Comparison of ENCODE assay signal across 8 cellular contexts in the genomic region with DNA sequence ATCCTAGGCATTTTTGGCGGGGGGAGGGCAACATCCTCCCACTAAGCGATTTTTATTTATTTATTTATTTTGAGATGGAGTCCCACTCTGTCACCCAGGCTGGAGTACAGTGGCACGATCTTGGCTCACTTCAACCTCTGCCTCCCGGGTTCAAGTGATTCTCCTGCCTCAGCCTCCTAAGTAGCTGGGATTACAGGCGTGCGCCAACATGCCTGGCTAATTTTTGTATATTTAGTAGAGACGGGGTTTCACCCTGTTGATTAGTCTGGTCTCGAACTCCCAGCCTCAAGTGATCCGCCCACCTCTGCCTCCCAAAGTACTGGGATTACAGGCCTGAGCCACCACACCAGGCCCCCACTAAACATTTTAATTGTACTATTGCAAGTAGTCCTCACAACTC. TPM values are rescaled to one million over a fixed set of nuclear protein-coding genes. Genes with fewer than 3 reads are reported as not detected.
DNase-seq lines count a peak whose midpoint lies in the region; TF ChIP-seq lines count a peak whose summit lies in the region.
"Not testable (repeated sequence)": the region's sequence is repeated elsewhere in the genome, so short reads cannot be mapped to it uniquely, and the experiment has no call there.

No MANE protein-coding gene starts in this region.

- not testable (repeated sequence) for H3K27me3 ChIP-seq in BLaER1; hepatocyte; parathyroid adenoma (ENCODE audit: control insufficient read depth, insufficient read depth, low read length); suprapubic skin

- not testable (repeated sequence) for DNase-seq in activated naive CD4-positive, alpha-beta T cell treated with anti-CD3 and anti-CD28 coated beads, Interleukin-2, amount 10 ng/mL, durations not matched to agents 7 days and 5 days; coronary artery (ENCODE audit: low spot score); hepatocyte (ENCODE audit: low spot score); suprapubic skin (ENCODE audit: low spot score in 2 of 2)

- H3K27ac Mint-ChIP-seq in activated naive CD4-positive, alpha-beta T cell treated with anti-CD3 and anti-CD28 coated beads, Interleukin-2, amount 10 ng/mL, durations not matched to agents 7 days and 5 days, result peak overlapping the region; percentile 90

- H2AFZ ChIP-seq in hepatocyte, parathyroid adenoma: not testable (repeated sequence)

- not testable (repeated sequence) for H3K9me3 ChIP-seq in BLaER1; KOPT-K1 (ENCODE audit: insufficient read depth, low read length, poor library complexity, severe bottlenecking); hepatocyte (ENCODE audit: low read depth); parathyroid adenoma (ENCODE audit: control insufficient read depth, low read length); suprapubic skin

- peak overlapping the region; percentile 65; the same call in 1 of the 2 replicates for H3K4me3 ChIP-seq in BLaER1
- not testable (repeated sequence) for H3K4me3 ChIP-seq in coronary artery; hepatocyte; parathyroid adenoma (ENCODE audit: low read depth, low read length); suprapubic skin

- H3K4me3 Mint-ChIP-seq in activated naive CD4-positive, alpha-beta T cell treated with anti-CD3 and anti-CD28 coated beads, Interleukin-2, amount 10 ng/mL, durations not matched to agents 7 days and 5 days, result peak overlapping the region; percentile 94

- TF ChIP-seq CTCF in VCaP (conservative IDR thresholded peaks at IDR 0.05); coronary artery (IDR thresholded peaks at IDR 0.05); hepatocyte (IDR thresholded peaks at IDR 0.05; ENCODE audit: poor library complexity); parathyroid adenoma (IDR thresholded peaks at IDR 0.05); suprapubic skin (IDR thresholded peaks at IDR 0.05): not testable (repeated sequence)

- H3K4me1 ChIP-seq in BLaER1, result peaks cover 97% of the 10 kb centered on the region
- peaks cover 67% of the 10 kb centered on the region for H3K4me1 ChIP-seq in hepatocyte (ENCODE audit: insufficient read depth)
- H3K4me1 ChIP-seq in parathyroid adenoma, result peaks cover 80% of the 10 kb centered on the region
- peaks cover 99% of the 10 kb centered on the region for H3K4me1 ChIP-seq in suprapubic skin

- peak overlapping the region; percentile 97 for H3K4me2 ChIP-seq in BLaER1
- not testable (repeated sequence) for H3K4me2 ChIP-seq in hepatocyte; parathyroid adenoma (ENCODE audit: low read length)

- H3K27me3 Mint-ChIP-seq in activated naive CD4-positive, alpha-beta T cell treated with anti-CD3 and anti-CD28 coated beads, Interleukin-2, amount 10 ng/mL, durations not matched to agents 7 days and 5 days, result not testable (repeated sequence)

- H3K9ac ChIP-seq in BLaER1, result peak overlapping the region; percentile 77
- not testable (repeated sequence) for H3K9ac ChIP-seq in parathyroid adenoma

- not testable (repeated sequence) for TF ChIP-seq POLR2A in suprapubic skin (IDR thresholded peaks at IDR 0.05)

- peaks cover 94% of the 10 kb centered on the region for H3K79me2 ChIP-seq in hepatocyte
- H3K79me2 ChIP-seq in parathyroid adenoma, result peaks cover 67% of the 10 kb centered on the region

- not testable (repeated sequence) for TF ChIP-seq EP300 in suprapubic skin (IDR thresholded peaks at IDR 0.05)

- CTCF ChIA-PET in activated naive CD4-positive, alpha-beta T cell treated with anti-CD3 and anti-CD28 coated beads, Interleukin-2, amount 10 ng/mL, durations not matched to agents 7 days and 5 days (lab: Charles Lee), result interaction anchor here (0.6 to 29.3 kb wide), 3 partner anchors 10 to 43 kb away, joined by 3 to 716 read pairs (median 70); a partner anchor contains a TSS

- not testable (repeated sequence) for H3K9me2 ChIP-seq in hepatocyte (replicated peaks; ENCODE audit: insufficient read depth)

- H4K20me1 ChIP-seq in BLaER1 (peaks cover 68% of the 10 kb centered on the region), hepatocyte (ENCODE audit: insufficient read depth, poor library complexity, severe bottlenecking) (peaks cover 35% of the 10 kb centered on the region)

- not testable (repeated sequence) for H3K9me3 Mint-ChIP-seq in activated naive CD4-positive, alpha-beta T cell treated with anti-CD3 and anti-CD28 coated beads, Interleukin-2, amount 10 ng/mL, durations not matched to agents 7 days and 5 days

- H3K27ac ChIP-seq in BLaER1 (peak overlapping the region; percentile 98), KOPT-K1 (ENCODE audit: low read depth, low read length, poor library complexity, severe bottlenecking) (peak overlapping the region; percentile 95), VCaP (peak overlapping the region; percentile 52; the same call in 1 of the 2 replicates), coronary artery (peak overlapping the region; percentile 96 to 100), hepatocyte (peak overlapping the region; percentile 98), parathyroid adenoma (peak overlapping the region; percentile 94), suprapubic skin (peak overlapping the region; percentile 9)

- H3K36me3 ChIP-seq in BLaER1 (peaks cover 14% of the 10 kb centered on the region; the same call in 1 of the 2 replicates), KOPT-K1 (ENCODE audit: insufficient read depth, low read length) (peaks cover 30% of the 10 kb centered on the region)
- H3K36me3 ChIP-seq in hepatocyte (replicated peaks; ENCODE audit: insufficient read depth, low read depth); parathyroid adenoma (ENCODE audit: control insufficient read depth, insufficient read depth, low read length); suprapubic skin: not testable (repeated sequence)

- peaks cover 69% of the 10 kb centered on the region for H3K36me3 Mint-ChIP-seq in activated naive CD4-positive, alpha-beta T cell treated with anti-CD3 and anti-CD28 coated beads, Interleukin-2, amount 10 ng/mL, durations not matched to agents 7 days and 5 days

- peaks cover 93% of the 10 kb centered on the region for H3K4me1 Mint-ChIP-seq in activated naive CD4-positive, alpha-beta T cell treated with anti-CD3 and anti-CD28 coated beads, Interleukin-2, amount 10 ng/mL, durations not matched to agents 7 days and 5 days

- WGBS in hepatocyte (ENCODE audit: low lambda C conversion rate, missing lambda C conversion rate), result 93% methylated on average over 9 of the region's 9 CpGs
- WGBS in suprapubic skin, result 74% methylated on average over 9 of the region's 9 CpGs

RNA-seq across cellular contexts. Expression of a gene that starts 10.2 kb away (rescaled TPM):
- total RNA-seq in hepatocyte (17.9 and 19.0 TPM in 2 replicates), suprapubic skin (100 to 1,000 TPM in 1 of 4 donors, 10 to 100 TPM in 3; 47.9 to 152 (median 76.2) TPM)
- 41.2 and 45.5 TPM in 2 replicates for polyA plus RNA-seq in hepatocyte

RNA-seq across cellular contexts. Expression of a gene that starts 36.5 kb away (rescaled TPM):
- total RNA-seq in hepatocyte, result 11.2 and 13.0 TPM in 2 replicates
- 20.2 and 22.6 TPM in 2 replicates for polyA plus RNA-seq in hepatocyte
- total RNA-seq in suprapubic skin, result 10 to 100 TPM; 38.2 to 53.6 (median 44.7) TPM

RNA-seq across cellular contexts. Expression of a gene that starts 50.8 kb away (rescaled TPM):
- total RNA-seq in hepatocyte (1.0 and 2.6 TPM in 2 replicates), suprapubic skin (10 to 100 TPM in 3 of 4 donors, 1 to 10 TPM in 1; 9.3 to 48.9 (median 20.0) TPM)
- polyA plus RNA-seq in hepatocyte, result 1.6 and 2.1 TPM in 2 replicates

Comparison
In these comparisons a context has a peak if more than half of its experiments do, and no peak if none do; other contexts are left out.
1. H3K27ac ChIP-seq: peak in every context shown above with its lines; median percentile 98 in BLaER1; 98 in coronary artery; 98 in hepatocyte; 95 in KOPT-K1; 94 in parathyroid adenoma; 52 in VCaP; 9 in suprapubic skin.